In the genomic region with DNA sequence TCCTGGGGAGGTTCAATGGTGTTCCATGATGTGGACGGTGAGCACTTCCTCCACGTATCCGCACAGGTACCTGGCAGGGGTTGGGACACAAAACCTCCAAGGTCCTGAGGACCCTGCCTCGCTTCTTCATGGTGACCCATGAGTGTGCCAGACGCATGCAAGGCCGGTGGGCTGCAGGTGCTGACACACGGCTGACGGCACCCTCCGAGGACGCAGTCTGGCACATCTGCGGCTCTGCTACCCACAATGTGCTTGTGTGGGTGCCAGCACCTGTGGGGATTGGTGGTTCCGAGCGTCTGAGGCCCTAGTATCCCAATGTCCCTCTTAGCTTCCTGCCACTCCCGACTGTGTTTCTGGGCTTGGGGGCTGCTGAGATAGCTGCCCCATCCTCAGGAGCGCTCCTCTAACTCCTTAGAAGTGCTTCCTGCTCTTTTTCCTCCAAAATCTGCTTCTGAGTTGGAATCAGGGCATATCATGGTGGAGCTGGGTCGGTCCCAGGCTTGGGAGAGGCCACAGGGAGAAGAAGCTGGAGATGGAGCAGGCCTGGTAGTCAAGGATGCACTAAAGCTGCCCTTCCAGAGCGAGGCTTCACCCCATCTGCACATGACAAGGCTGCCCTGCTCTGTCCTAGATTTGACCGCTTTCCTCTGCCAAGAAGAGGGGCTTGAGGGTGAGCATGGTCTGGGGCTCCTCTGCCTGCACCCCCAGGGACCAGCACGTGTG, we compare ENCODE assay signal across 19 cellular contexts. TPM values are rescaled to one million over a fixed set of nuclear protein-coding genes. Genes with fewer than 3 reads are reported as not detected.
DNase-seq lines count a peak whose midpoint lies in the region; ATAC-seq and TF ChIP-seq lines count a peak whose summit lies in the region.
"Had no signal": no experiment of that assay in that cellular context is flagged by ENCODE, and none has a peak within 500 bp of the region (broad histone marks: within the 10 kb centered on the region; RNA-seq: fewer than 3 reads in every experiment).

No MANE protein-coding gene starts in this region.

- H3K23ac ChIP-seq in IMR-90 (ENCODE audit: low read depth, low read length), result peak overlapping the region; percentile 84

- no peak for TF ChIP-seq POLR2A in IMR-90 (IDR thresholded peaks at IDR 0.05; ENCODE audit: low read depth, low read length)
- no peak for TF ChIP-seq POLR2A in thyroid gland (IDR thresholded peaks at IDR 0.05)

- H3K27me3 ChIP-seq in IMR-90 (ENCODE audit: control insufficient read depth, insufficient read depth, low read length), result peaks cover 2% of the 10 kb centered on the region; the same call in 1 of the 2 replicates
- H3K27me3 ChIP-seq in lower lobe of right lung (ENCODE audit: low read depth), result peaks cover 22% of the 10 kb centered on the region
- H3K27me3 ChIP-seq in thyroid gland, result no peaks in the 10 kb centered on the region

- no TSS peak for BruUV-seq in IMR-90 (replicated peaks; lab: Mats Ljungman, UMichigan)

- POLR2A ChIA-PET in IMR-90 (lab: Charles Lee; ENCODE audit: unreplicated experiment), result interaction anchor here (0.6 kb wide), 1 partner anchor 153 kb away, joined by 3 read pairs; no protein-coding TSS in a partner anchor

- H3K79me1 ChIP-seq in IMR-90 (ENCODE audit: low read depth in 1 of 2, low read length in 2 of 2), result peaks cover 0 to 11% of the 10 kb centered on the region in 2 experiments; a peak in 1 of 4 replicates

- DNase-seq in IMR-90, result no peak
- peak; percentile 71 for DNase-seq in coronary artery (ENCODE audit: low spot score)
- no peak for DNase-seq in lower lobe of right lung
- DNase-seq in thyroid gland, result no peak
- DNase-seq in glomerular visceral epithelial cell (ENCODE audit: extremely low spot score), result no peak
- DNase-seq in NCI-H1048 (lab: John Stamatoyannopoulos, UW), result no peak
- DNase-seq: activated CD4-positive, CD25-positive, alpha-beta regulatory T cell; activated naive CD4-positive, alpha-beta T cell treated with anti-CD3 and anti-CD28 coated beads, Interleukin-2, amount 10 ng/mL, durations not matched to agents 7 days and 5 days; cerebellar nuclear complex; DMS79 treated with DMSO at 0.1 percent for 48 hours; head of caudate nucleus; NCI-H187 treated with DMSO at 0.1 percent for 48 hours; NCI-H526; PC-3; stimulated activated naive CD8-positive, alpha-beta T cell treated with anti-CD3 and anti-CD28 coated beads, Interleukin-15, Interleukin-2, amounts not matched to agents 100 U/mL and 50 U/mL, for 24 hours; T-cell had no signal

- H4K91ac ChIP-seq in IMR-90 (ENCODE audit: insufficient read depth, low read depth, low read length), result no peak overlapping the region

- no peaks in the 10 kb centered on the region for H3K9me3 ChIP-seq in IMR-90 (ENCODE audit: control insufficient read depth, insufficient read depth, low read length)
- no peaks in the 10 kb centered on the region for H3K9me3 ChIP-seq in lower lobe of right lung
- no peaks in the 10 kb centered on the region for H3K9me3 ChIP-seq in thyroid gland

- peaks cover 9% of the 10 kb centered on the region for H3K9me1 ChIP-seq in IMR-90 (ENCODE audit: insufficient read depth, low read length)

- no peak overlapping the region for H2AK9ac ChIP-seq in IMR-90 (replicated peaks; ENCODE audit: low read depth, low read length, poor library complexity)

- in situ Hi-C loops in IMR-90 (cut with MboI; ENCODE audit: low sequenced_read_pairs), result no loop called here

- no peak overlapping the region for H4K8ac ChIP-seq in IMR-90 (ENCODE audit: low read depth in 2 of 2, low read length in 2 of 2)

- peak overlapping the region; percentile 25 for H3K4ac ChIP-seq in IMR-90 (ENCODE audit: low read depth, low read length)

- no peak overlapping the region for H3K18ac ChIP-seq in IMR-90 (ENCODE audit: low read depth, low read length)

- H2BK20ac ChIP-seq in IMR-90 (ENCODE audit: low read depth, low read length), result no peak overlapping the region

- no peak overlapping the region for H2BK120ac ChIP-seq in IMR-90 (ENCODE audit: low read depth, low read length)

- H3K4me1 ChIP-seq in IMR-90 (ENCODE audit: control insufficient read depth, insufficient read depth, low read length), result peaks cover 11% of the 10 kb centered on the region
- H3K4me1 ChIP-seq in lower lobe of right lung, result peaks cover 67% of the 10 kb centered on the region
- peaks cover 15 to 45% of the 10 kb centered on the region in 2 donors for H3K4me1 ChIP-seq in thyroid gland

- no peak overlapping the region for H3K56ac ChIP-seq in IMR-90 (ENCODE audit: extremely low read depth, insufficient read depth, low read length)

- H3K4me3 ChIP-seq in IMR-90 (ENCODE audit: insufficient read depth, low read depth, low read length) (no peak overlapping the region), coronary artery (peak overlapping the region; percentile 79), lower lobe of right lung (peak overlapping the region; percentile 58), thyroid gland (replicated peaks in 1 of 3) (peak overlapping the region in 1 of 3 donors; percentile 47)

- no peak for ATAC-seq in IMR-90 (ENCODE audit: low read depth)
- no peak for ATAC-seq in lower lobe of right lung
- no peak for ATAC-seq in HG02973 (IDR thresholded peaks at IDR 0.05; ENCODE audit: unreplicated experiment)
- ATAC-seq: PC-3; stimulated activated naive CD8-positive, alpha-beta T cell treated with anti-CD3 and anti-CD28 coated beads, Interleukin-15, Interleukin-2, amounts not matched to agents 100 U/mL and 50 U/mL, for 24 hours; T-cell had no signal

- H3K9ac ChIP-seq in IMR-90 (ENCODE audit: low read depth, low read length), result no peak overlapping the region

- H3K4me2 ChIP-seq in IMR-90 (ENCODE audit: low read depth, low read length), result peak overlapping the region; percentile 45; the same call in 1 of the 2 replicates

- H3K36me3 ChIP-seq in IMR-90 (ENCODE audit: control insufficient read depth, insufficient read depth, low read length), result peaks cover 4% of the 10 kb centered on the region; the same call in 1 of the 2 replicates
- no peaks in the 10 kb centered on the region for H3K36me3 ChIP-seq in lower lobe of right lung
- H3K36me3 ChIP-seq in thyroid gland, result no peaks in the 10 kb centered on the region

- H2AFZ ChIP-seq in IMR-90 (replicated peaks; ENCODE audit: low read length, poor library complexity), result no peak overlapping the region

- H2AK5ac ChIP-seq in IMR-90 (ENCODE audit: low read depth, low read length), result peak overlapping the region; percentile 55

- dilution Hi-C loops in IMR-90 (cut with HindIII; ENCODE audit: low sequenced_read_pairs, unreplicated experiment), result no loop called here

- no peak overlapping the region for H3K14ac ChIP-seq in IMR-90 (replicated peaks; ENCODE audit: low read depth, low read length)

- 93% methylated on average over 5 of the region's 19 CpGs; no CpG with 5 or more reads in 1 of the 2 experiments for WGBS in IMR-90 (ENCODE audit: extremely low coverage in 2 of 2, insufficient read length in 1 of 2), 2 experiments
- WGBS in thyroid gland, 2 donors, result 84 to 88% methylated on average over 6 to 13 of the region's 19 CpGs

- 0 out of 2 replicates have a peak overlapping the region, but pooled peaks have one; percentile 15 for H4K5ac ChIP-seq in IMR-90 (ENCODE audit: low read depth, low read length)

- no peaks in the 10 kb centered on the region for H4K20me1 ChIP-seq in IMR-90 (ENCODE audit: insufficient read depth, low read length)

- no peak for TF ChIP-seq RAD21 in IMR-90 (IDR thresholded peaks at IDR 0.05; ENCODE audit: low read length)

- CTCF ChIA-PET in IMR-90 (lab: Yijun Ruan, JAX), result interaction anchor here (1.1 kb wide), 1 partner anchor 9 kb away, joined by 3 read pairs; no protein-coding TSS in a partner anchor

- intact Hi-C loops in IMR-90 (cut with micrococcal nuclease) (loop anchor here (10.0 kb wide), 1 partner anchor 529 kb away; no protein-coding TSS in a partner anchor), lower lobe of right lung (cut with DNase I) (no loop called here), thyroid gland (cut with DNase I) (no loop called here)

- H3K27ac ChIP-seq in IMR-90 (ENCODE audit: insufficient read depth, low read length) (no peak overlapping the region), coronary artery (peak overlapping the region in 1 of 2 donors; percentile 87), lower lobe of right lung (peak overlapping the region; percentile 24), thyroid gland (peak overlapping the region in 2 of 3 donors; percentile 56 to 66)
- H3K27ac ChIP-seq: C4-2B had no signal

- no peak overlapping the region for H2BK5ac ChIP-seq in IMR-90 (ENCODE audit: low read depth, low read length, poor library complexity, severe bottlenecking)

- peak overlapping the region; percentile 41; the same call in 1 of the 3 replicates for H2BK15ac ChIP-seq in IMR-90 (ENCODE audit: low read depth, low read length)

- TF ChIP-seq CTCF in IMR-90 (conservative IDR thresholded peaks at IDR 0.05; ENCODE audit: low read depth, low read length) (no peak), coronary artery (IDR thresholded peaks at IDR 0.05) (no peak), lower lobe of right lung (IDR thresholded peaks at IDR 0.05) (no peak), thyroid gland (IDR thresholded peaks at IDR 0.05) (no peak)

TF ChIP-seq in IMR-90, 13 proteins besides CTCF, POLR2A, EP300 and RAD21 (continues in another document):
- no peak for TF ChIP-seq CHD1 (IDR thresholded peaks at IDR 0.05; ENCODE audit: low read depth, low read length)
- no peak for TF ChIP-seq FOS (IDR thresholded peaks at IDR 0.05; ENCODE audit: low read depth, low read length)

RNA-seq across cellular contexts. Expression of gene CYGB, which starts 1.6 kb away (rescaled TPM):
- 1.3 and 1.7 TPM in 2 replicates for total RNA-seq in IMR-90 (2012; rRNA removed)
- polyA plus RNA-seq in IMR-90 (2012; rRNA removed), result 2.9 and 3.5 TPM in 2 replicates
- polyA plus RNA-seq in IMR-90 (2012; cell fraction: cytosol; rRNA removed), result 3.6 and 4.3 TPM in 2 replicates
- 1.2 and 1.9 TPM in 2 replicates for polyA plus RNA-seq in IMR-90 (2012; cell fraction: nucleus; rRNA removed; ENCODE audit: low replicate concordance)
- 30.2 TPM for total RNA-seq in lower lobe of right lung
- 10 to 100 TPM; 14.7 to 32.3 (median 25.6) TPM for total RNA-seq in thyroid gland

RNA-seq across cellular contexts. Expression of gene PRCD, which starts 3.9 kb away (rescaled TPM):
- total RNA-seq in IMR-90 (2012; rRNA removed) (under 0.01 TPM in 1 of 2 replicates, not detected in the other), lower lobe of right lung (8.2 TPM), thyroid gland (1 to 10 TPM; 1.5 to 8.3 (median 4.2) TPM)
- 0.32 TPM in 2 replicates for polyA plus RNA-seq in IMR-90 (2012; rRNA removed)
- 0.24 and 0.26 TPM in 2 replicates for polyA plus RNA-seq in IMR-90 (2012; cell fraction: cytosol; rRNA removed)
- polyA plus RNA-seq in IMR-90 (2012; cell fraction: nucleus; rRNA removed; ENCODE audit: low replicate concordance), result 1.4 and 3.8 TPM in 2 replicates

RNA-seq across cellular contexts. Expression of gene RHBDF2, which starts 34.7 kb away (rescaled TPM):
- total RNA-seq in IMR-90 (2012; rRNA removed) (1.3 and 1.4 TPM in 2 replicates), lower lobe of right lung (47.8 TPM), thyroid gland (10 to 100 TPM; 16.4 to 31.1 (median 22.1) TPM)
- polyA plus RNA-seq in IMR-90 (2012; rRNA removed), result 8.3 and 10.0 TPM in 2 replicates
- polyA plus RNA-seq in IMR-90 (2012; cell fraction: cytosol; rRNA removed), result 6.7 and 10.1 TPM in 2 replicates
- polyA plus RNA-seq in IMR-90 (2012; cell fraction: nucleus; rRNA removed; ENCODE audit: low replicate concordance), result 29.5 and 54.3 TPM in 2 replicates
- polyA plus RNA-seq: neural cell had no signal

RNA-seq across cellular contexts. Expression of gene ST6GALNAC2, which starts 49.7 kb away (rescaled TPM):
- total RNA-seq in IMR-90 (2012; rRNA removed) (not detected in 2 replicates), lower lobe of right lung (29.0 TPM), thyroid gland (10 to 100 TPM; 32.7 to 65.4 (median 42.6) TPM)
- 0.10 TPM in 1 of 2 replicates, not detected in the other for polyA plus RNA-seq in IMR-90 (2012; rRNA removed)
- 0.06 and 0.18 TPM in 2 replicates for polyA plus RNA-seq in IMR-90 (2012; cell fraction: cytosol; rRNA removed)
- 0.03 and 0.25 TPM in 2 replicates for polyA plus RNA-seq in IMR-90 (2012; cell fraction: nucleus; rRNA removed; ENCODE audit: low replicate concordance)
- polyA plus RNA-seq: neural cell had no signal
